ENCODE assay signal across 1 cellular context in the genomic region with DNA sequence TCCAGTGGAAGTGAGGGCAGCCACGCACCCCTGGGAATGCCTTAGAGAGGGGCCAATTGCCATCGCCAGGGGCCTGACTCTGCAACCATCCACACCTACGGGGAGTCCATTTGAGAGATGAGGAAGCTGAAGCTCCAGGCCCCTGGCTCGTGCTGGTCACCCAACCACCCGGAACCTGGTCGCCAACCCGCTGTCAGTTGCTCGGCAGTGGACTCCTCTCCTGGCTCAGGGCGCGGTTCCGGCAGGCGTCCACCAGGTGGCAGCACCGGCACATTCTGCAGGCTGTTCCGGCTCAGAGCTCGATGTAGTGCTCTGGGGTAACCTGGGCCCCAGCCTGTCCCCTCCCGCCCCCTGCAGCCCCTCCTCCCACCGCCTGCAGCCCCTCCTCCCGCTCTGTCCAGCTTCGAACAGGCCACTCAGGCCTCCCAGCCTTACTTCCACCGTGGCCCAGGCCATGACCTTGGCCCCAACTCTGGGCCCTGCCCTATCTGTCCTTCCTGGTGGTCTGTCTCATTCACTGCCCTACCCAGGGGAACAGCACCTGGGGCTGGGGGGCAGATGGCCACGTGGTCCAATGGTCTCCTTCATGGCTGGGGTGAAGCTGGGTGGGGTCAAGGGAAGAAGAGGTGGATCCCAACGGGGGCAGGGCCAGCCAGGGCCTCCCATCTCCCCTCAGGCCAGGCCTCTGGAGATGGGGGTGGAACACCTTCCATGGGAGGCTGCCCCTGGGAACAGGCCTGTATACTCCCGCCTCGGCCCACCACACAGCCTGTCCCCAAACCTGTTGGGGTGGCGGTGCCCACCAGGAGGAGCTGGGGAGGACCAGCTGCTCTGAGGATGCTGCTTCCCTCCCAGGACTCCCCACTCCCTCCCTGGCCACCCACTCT.
TF ChIP-seq lines count a peak whose summit lies in the region.

No MANE protein-coding gene starts in this region.

TF ChIP-seq in HepG2, 621 proteins besides CTCF, POLR2A, EP300 and RAD21 (continued from another document and continues in another):
- TF ChIP-seq, protein P1, sequence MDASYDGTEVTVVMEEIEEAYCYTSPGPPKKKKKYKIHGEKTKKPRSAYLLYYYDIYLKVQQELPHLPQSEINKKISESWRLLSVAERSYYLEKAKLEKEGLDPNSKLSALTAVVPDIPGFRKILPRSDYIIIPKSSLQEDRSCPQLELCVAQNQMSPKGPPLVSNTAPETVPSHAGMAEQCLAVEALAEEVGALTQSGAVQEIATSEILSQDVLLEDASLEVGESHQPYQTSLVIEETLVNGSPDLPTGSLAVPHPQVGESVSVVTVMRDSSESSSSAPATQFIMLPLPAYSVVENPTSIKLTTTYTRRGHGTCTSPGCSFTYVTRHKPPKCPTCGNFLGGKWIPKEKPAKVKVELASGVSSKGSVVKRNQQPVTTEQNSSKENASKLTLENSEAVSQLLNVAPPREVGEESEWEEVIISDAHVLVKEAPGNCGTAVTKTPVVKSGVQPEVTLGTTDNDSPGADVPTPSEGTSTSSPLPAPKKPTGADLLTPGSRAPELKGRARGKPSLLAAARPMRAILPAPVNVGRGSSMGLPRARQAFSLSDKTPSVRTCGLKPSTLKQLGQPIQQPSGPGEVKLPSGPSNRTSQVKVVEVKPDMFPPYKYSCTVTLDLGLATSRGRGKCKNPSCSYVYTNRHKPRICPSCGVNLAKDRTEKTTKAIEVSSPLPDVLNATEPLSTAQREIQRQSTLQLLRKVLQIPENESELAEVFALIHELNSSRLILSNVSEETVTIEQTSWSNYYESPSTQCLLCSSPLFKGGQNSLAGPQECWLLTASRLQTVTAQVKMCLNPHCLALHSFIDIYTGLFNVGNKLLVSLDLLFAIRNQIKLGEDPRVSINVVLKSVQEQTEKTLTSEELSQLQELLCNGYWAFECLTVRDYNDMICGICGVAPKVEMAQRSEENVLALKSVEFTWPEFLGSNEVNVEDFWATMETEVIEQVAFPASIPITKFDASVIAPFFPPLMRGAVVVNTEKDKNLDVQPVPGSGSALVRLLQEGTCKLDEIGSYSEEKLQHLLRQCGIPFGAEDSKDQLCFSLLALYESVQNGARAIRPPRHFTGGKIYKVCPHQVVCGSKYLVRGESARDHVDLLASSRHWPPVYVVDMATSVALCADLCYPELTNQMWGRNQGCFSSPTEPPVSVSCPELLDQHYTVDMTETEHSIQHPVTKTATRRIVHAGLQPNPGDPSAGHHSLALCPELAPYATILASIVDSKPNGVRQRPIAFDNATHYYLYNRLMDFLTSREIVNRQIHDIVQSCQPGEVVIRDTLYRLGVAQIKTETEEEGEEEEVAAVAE (CRISPR knock-in tag; IDR thresholded peaks at IDR 0.05; ENCODE audit: borderline replicate concordance) = no peak
- TF ChIP-seq ZNF564 (CRISPR knock-in tag; IDR thresholded peaks at IDR 0.05) = no peak
- no peak for TF ChIP-seq RAD51 (IDR thresholded peaks at IDR 0.05; ENCODE audit: borderline replicate concordance)
- TF ChIP-seq ZNF615 (CRISPR knock-in tag; IDR thresholded peaks at IDR 0.05; ENCODE audit: borderline replicate concordance) = no peak
- 0 out of 2 replicates have a peak, but pooled peaks have one; percentile 4 for TF ChIP-seq EED (CRISPR knock-in tag; IDR thresholded peaks at IDR 0.05)
- TF ChIP-seq, protein P2, sequence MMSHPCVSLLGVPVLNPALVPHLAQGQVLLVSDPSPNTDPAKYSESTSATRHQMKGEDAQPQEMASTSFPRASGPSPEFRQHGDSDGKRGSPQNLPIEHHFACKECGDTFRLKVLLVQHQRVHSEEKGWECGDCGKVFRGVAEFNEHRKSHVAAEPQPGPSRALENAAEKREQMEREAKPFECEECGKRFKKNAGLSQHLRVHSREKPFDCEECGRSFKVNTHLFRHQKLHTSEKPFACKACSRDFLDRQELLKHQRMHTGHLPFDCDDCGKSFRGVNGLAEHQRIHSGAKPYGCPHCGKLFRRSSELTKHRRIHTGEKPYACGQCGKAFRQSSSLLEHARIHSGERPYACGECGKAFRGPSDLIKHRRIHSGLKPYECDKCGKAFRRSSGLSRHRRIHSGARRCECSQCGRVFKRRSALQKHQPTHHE (CRISPR knock-in tag; IDR thresholded peaks at IDR 0.05; ENCODE audit: borderline replicate concordance) = peak; percentile 54; the same call in 1 of the 2 replicates
- TF ChIP-seq, protein P3, sequence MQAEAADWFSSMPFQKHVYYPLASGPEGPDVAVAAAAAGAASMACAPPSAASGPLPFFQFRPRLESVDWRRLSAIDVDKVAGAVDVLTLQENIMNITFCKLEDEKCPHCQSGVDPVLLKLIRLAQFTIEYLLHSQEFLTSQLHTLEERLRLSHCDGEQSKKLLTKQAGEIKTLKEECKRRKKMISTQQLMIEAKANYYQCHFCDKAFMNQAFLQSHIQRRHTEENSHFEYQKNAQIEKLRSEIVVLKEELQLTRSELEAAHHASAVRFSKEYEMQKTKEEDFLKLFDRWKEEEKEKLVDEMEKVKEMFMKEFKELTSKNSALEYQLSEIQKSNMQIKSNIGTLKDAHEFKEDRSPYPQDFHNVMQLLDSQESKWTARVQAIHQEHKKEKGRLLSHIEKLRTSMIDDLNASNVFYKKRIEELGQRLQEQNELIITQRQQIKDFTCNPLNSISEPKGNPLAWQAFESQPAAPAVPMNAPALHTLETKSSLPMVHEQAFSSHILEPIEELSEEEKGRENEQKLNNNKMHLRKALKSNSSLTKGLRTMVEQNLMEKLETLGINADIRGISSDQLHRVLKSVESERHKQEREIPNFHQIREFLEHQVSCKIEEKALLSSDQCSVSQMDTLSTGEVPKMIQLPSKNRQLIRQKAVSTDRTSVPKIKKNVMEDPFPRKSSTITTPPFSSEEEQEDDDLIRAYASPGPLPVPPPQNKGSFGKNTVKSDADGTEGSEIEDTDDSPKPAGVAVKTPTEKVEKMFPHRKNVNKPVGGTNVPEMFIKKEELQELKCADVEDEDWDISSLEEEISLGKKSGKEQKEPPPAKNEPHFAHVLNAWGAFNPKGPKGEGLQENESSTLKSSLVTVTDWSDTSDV (CRISPR knock-in tag; IDR thresholded peaks at IDR 0.05) = no peak
- no peak for TF ChIP-seq ZNF20 (CRISPR knock-in tag; IDR thresholded peaks at IDR 0.05)
- TF ChIP-seq, protein P4, sequence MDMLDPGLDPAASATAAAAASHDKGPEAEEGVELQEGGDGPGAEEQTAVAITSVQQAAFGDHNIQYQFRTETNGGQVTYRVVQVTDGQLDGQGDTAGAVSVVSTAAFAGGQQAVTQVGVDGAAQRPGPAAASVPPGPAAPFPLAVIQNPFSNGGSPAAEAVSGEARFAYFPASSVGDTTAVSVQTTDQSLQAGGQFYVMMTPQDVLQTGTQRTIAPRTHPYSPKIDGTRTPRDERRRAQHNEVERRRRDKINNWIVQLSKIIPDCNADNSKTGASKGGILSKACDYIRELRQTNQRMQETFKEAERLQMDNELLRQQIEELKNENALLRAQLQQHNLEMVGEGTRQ (IDR thresholded peaks at IDR 0.05; ENCODE audit: low read depth, low read length) = no peak
- TF ChIP-seq, protein P4 (CRISPR knock-in tag; IDR thresholded peaks at IDR 0.05; ENCODE audit: borderline replicate concordance) = peak; percentile 78
- TF ChIP-seq, protein P5, sequence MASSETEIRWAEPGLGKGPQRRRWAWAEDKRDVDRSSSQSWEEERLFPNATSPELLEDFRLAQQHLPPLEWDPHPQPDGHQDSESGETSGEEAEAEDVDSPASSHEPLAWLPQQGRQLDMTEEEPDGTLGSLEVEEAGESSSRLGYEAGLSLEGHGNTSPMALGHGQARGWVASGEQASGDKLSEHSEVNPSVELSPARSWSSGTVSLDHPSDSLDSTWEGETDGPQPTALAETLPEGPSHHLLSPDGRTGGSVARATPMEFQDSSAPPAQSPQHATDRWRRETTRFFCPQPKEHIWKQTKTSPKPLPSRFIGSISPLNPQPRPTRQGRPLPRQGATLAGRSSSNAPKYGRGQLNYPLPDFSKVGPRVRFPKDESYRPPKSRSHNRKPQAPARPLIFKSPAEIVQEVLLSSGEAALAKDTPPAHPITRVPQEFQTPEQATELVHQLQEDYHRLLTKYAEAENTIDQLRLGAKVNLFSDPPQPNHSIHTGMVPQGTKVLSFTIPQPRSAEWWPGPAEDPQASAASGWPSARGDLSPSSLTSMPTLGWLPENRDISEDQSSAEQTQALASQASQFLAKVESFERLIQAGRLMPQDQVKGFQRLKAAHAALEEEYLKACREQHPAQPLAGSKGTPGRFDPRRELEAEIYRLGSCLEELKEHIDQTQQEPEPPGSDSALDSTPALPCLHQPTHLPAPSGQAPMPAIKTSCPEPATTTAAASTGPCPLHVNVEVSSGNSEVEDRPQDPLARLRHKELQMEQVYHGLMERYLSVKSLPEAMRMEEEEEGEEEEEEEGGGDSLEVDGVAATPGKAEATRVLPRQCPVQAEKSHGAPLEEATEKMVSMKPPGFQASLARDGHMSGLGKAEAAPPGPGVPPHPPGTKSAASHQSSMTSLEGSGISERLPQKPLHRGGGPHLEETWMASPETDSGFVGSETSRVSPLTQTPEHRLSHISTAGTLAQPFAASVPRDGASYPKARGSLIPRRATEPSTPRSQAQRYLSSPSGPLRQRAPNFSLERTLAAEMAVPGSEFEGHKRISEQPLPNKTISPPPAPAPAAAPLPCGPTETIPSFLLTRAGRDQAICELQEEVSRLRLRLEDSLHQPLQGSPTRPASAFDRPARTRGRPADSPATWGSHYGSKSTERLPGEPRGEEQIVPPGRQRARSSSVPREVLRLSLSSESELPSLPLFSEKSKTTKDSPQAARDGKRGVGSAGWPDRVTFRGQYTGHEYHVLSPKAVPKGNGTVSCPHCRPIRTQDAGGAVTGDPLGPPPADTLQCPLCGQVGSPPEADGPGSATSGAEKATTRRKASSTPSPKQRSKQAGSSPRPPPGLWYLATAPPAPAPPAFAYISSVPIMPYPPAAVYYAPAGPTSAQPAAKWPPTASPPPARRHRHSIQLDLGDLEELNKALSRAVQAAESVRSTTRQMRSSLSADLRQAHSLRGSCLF (CRISPR knock-in tag; IDR thresholded peaks at IDR 0.05; ENCODE audit: borderline replicate concordance) = no peak
- peak; percentile 43; the same call in 1 of the 2 replicates for TF ChIP-seq ZNF747 (CRISPR knock-in tag; IDR thresholded peaks at IDR 0.05; ENCODE audit: borderline replicate concordance)
- peak; percentile 52; the same call in 1 of the 2 replicates for TF ChIP-seq ZNF816 (CRISPR knock-in tag; IDR thresholded peaks at IDR 0.05; ENCODE audit: borderline replicate concordance)
- peak; percentile 42 for TF ChIP-seq U2AF1 (optimal IDR thresholded peaks at IDR 0.05; ENCODE audit: low read depth, low read length)
- TF ChIP-seq, protein P6, sequence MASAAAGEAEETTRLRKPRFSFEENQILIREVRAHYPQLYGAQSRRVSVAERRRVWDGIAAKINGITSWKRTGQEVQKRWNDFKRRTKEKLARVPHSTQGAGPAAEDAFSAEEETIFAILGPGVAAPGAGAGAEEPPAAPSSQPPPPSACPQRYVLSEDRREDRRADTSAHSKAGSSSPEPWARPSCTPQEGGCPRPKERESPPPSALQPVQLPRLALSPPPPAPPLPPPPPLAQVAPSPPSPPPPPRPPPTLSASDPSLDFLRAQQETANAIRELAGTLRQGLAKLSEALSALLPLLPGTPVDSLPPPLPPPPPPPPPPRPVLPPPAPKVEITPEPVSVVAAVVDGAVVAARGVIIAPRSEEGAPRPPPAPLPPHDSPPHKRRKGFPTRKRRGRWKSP (CRISPR knock-in tag; IDR thresholded peaks at IDR 0.05) = no peak; the same call in 1 of the 2 replicates
- TF ChIP-seq ARNT2 (CRISPR knock-in tag; IDR thresholded peaks at IDR 0.05; ENCODE audit: low read depth) = peak; percentile 85
- TF ChIP-seq ZNF136 (CRISPR knock-in tag; IDR thresholded peaks at IDR 0.05; ENCODE audit: low read depth) = 0 out of 2 replicates have a peak, but pooled peaks have one; percentile 27
- TF ChIP-seq, protein P7, sequence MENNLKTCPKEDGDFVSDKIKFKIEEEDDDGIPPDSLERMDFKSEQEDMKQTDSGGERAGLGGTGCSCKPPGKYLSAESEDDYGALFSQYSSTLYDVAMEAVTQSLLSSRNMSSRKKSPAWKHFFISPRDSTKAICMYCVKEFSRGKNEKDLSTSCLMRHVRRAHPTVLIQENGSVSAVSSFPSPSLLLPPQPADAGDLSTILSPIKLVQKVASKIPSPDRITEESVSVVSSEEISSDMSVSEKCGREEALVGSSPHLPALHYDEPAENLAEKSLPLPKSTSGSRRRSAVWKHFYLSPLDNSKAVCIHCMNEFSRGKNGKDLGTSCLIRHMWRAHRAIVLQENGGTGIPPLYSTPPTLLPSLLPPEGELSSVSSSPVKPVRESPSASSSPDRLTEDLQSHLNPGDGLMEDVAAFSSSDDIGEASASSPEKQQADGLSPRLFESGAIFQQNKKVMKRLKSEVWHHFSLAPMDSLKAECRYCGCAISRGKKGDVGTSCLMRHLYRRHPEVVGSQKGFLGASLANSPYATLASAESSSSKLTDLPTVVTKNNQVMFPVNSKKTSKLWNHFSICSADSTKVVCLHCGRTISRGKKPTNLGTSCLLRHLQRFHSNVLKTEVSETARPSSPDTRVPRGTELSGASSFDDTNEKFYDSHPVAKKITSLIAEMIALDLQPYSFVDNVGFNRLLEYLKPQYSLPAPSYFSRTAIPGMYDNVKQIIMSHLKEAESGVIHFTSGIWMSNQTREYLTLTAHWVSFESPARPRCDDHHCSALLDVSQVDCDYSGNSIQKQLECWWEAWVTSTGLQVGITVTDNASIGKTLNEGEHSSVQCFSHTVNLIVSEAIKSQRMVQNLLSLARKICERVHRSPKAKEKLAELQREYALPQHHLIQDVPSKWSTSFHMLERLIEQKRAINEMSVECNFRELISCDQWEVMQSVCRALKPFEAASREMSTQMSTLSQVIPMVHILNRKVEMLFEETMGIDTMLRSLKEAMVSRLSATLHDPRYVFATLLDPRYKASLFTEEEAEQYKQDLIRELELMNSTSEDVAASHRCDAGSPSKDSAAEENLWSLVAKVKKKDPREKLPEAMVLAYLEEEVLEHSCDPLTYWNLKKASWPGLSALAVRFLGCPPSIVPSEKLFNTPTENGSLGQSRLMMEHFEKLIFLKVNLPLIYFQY (CRISPR knock-in tag; IDR thresholded peaks at IDR 0.05; ENCODE audit: borderline replicate concordance) = no peak
- TF ChIP-seq ZNF543 (CRISPR knock-in tag; IDR thresholded peaks at IDR 0.05) = no peak
- peak; percentile 37; the same call in 1 of the 2 replicates for TF ChIP-seq SMC3 (IDR thresholded peaks at IDR 0.05; ENCODE audit: low read length)
- no peak for TF ChIP-seq NR1H2 (CRISPR knock-in tag; IDR thresholded peaks at IDR 0.05; ENCODE audit: borderline replicate concordance, low read depth)
- TF ChIP-seq ZNF558 (CRISPR knock-in tag; IDR thresholded peaks at IDR 0.05; ENCODE audit: borderline replicate concordance) = 0 out of 2 replicates have a peak, but pooled peaks have one; percentile 30
- TF ChIP-seq CAMTA2 (CRISPR knock-in tag; IDR thresholded peaks at IDR 0.05; ENCODE audit: borderline replicate concordance) = no peak
- TF ChIP-seq CREM (IDR thresholded peaks at IDR 0.05) = no peak; the same call in 1 of the 2 replicates
- TF ChIP-seq CREM (CRISPR knock-in tag; IDR thresholded peaks at IDR 0.05) = no peak
